8 cellular contexts compared by ENCODE assay signal in the genomic region with DNA sequence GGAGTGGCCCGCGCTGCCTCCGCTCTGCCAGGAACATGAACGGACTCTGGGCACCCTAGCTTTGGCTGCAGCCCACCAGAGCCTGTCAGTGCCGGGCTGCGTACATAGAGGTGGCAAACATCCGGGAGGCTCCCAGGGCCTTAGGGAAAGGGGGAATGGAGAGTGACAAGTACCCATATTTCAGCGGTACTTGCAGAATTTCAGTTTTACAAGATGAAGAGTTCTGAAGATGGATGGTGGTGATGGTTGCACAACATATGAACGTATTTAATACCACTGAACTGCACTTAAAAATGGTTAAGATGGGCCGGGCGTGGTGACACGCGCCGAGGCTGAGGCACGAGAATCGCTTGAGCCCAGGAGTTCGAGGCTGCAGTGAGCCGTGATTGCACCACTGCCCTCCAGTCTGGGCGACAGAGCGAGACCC. TPM values are rescaled to one million over a fixed set of nuclear protein-coding genes. Genes with fewer than 3 reads are reported as not detected.
DNase-seq lines count a peak whose midpoint lies in the region; ATAC-seq and TF ChIP-seq lines count a peak whose summit lies in the region.

No MANE protein-coding gene starts in this region.

- DNase-seq in RPMI8226: peak; percentile 25
- DNase-seq in esophagus muscularis mucosa (ENCODE audit: extremely low spot score): no peak
- no peak for DNase-seq in progenitor cell of endocrine pancreas (ENCODE audit: low spot score, unreplicated experiment)
- DNase-seq in RKO (ENCODE audit: low spot score): no peak
- no peak for DNase-seq in amniotic stem cell (lab: John Stamatoyannopoulos, UW)

- H3K4me1 ChIP-seq in esophagus muscularis mucosa: peaks cover 7 to 34% (median 33%) of the 10 kb centered on the region in 4 donors

- no peaks in the 10 kb centered on the region for H3K9me3 ChIP-seq in esophagus muscularis mucosa

- H3K36me3 ChIP-seq in esophagus muscularis mucosa: peaks cover 0 to 2% (median 0%) of the 10 kb centered on the region in 4 donors

- no peaks in the 10 kb centered on the region for H3K36me3 Mint-ChIP-seq in progenitor cell of endocrine pancreas (ENCODE audit: insufficient read depth)

- peaks cover 6% of the 10 kb centered on the region for H3K9me3 Mint-ChIP-seq in progenitor cell of endocrine pancreas (ENCODE audit: low read depth)

- H3K27me3 ChIP-seq in esophagus muscularis mucosa: no peaks in the 10 kb centered on the region

- 4% methylated on average over 20 of the region's 20 CpGs for WGBS in esophagus muscularis mucosa

- no peak for TF ChIP-seq POLR2A in esophagus muscularis mucosa (IDR thresholded peaks at IDR 0.05; ENCODE audit: low read depth)

- H3K27me3 Mint-ChIP-seq in progenitor cell of endocrine pancreas: peaks cover 13% of the 10 kb centered on the region

- no peak for TF ChIP-seq EP300 in esophagus muscularis mucosa (IDR thresholded peaks at IDR 0.05)

- H3K27ac ChIP-seq in esophagus muscularis mucosa (replicated peaks in 1 of 4): peak overlapping the region; percentile 86 to 98 (median 89)

- H3K4me1 Mint-ChIP-seq in progenitor cell of endocrine pancreas (ENCODE audit: low read depth): peaks cover 14% of the 10 kb centered on the region

- H3K27ac Mint-ChIP-seq in progenitor cell of endocrine pancreas: peak overlapping the region; percentile 96

- TF ChIP-seq CTCF in esophagus muscularis mucosa (IDR thresholded peaks at IDR 0.05) (no peak), progenitor cell of endocrine pancreas (IDR thresholded peaks at IDR 0.05; ENCODE audit: unreplicated experiment) (no peak)

- H3K4me3 ChIP-seq in GM08714 (ENCODE audit: low read length) (peak overlapping the region; percentile 75), esophagus muscularis mucosa (peak overlapping the region; percentile 68 to 88 (median 72))

- no peak for ATAC-seq in HG02938 (IDR thresholded peaks at IDR 0.05; ENCODE audit: unreplicated experiment)
- ATAC-seq in GM18498 (IDR thresholded peaks at IDR 0.05; ENCODE audit: unreplicated experiment): no peak

- intact Hi-C loops in esophagus muscularis mucosa (cut with DNase I): no loop called here

- H3K4me3 Mint-ChIP-seq in progenitor cell of endocrine pancreas (ENCODE audit: low read depth): peak overlapping the region; percentile 93

RNA-seq across cellular contexts. Expression of gene MTHFD2, which starts 0.9 kb away (rescaled TPM):
- total RNA-seq in esophagus muscularis mucosa (10 to 100 TPM; 22.0 to 80.8 (median 43.5) TPM), progenitor cell of endocrine pancreas (64.9 and 71.2 TPM in 2 replicates)

RNA-seq across cellular contexts. Expression of gene MOB1A, which starts 20.6 kb away (rescaled TPM):
- total RNA-seq in esophagus muscularis mucosa (100 to 1,000 TPM; 102 to 129 (median 106) TPM), progenitor cell of endocrine pancreas (93.5 and 94.9 TPM in 2 replicates)

RNA-seq across cellular contexts. Expression of gene BOLA3, which starts 51.6 kb away (rescaled TPM):
- total RNA-seq in esophagus muscularis mucosa (10 to 100 TPM; 29.4 to 46.9 (median 42.8) TPM), progenitor cell of endocrine pancreas (23.8 and 24.8 TPM in 2 replicates)
